In genomic region chr1:223780318-223780717, GRCh38 we compare ENCODE assay signal across 29 cellular contexts.
DNase-seq lines count a peak whose midpoint lies in the region; ATAC-seq and TF ChIP-seq lines count a peak whose summit lies in the region.
"Had no signal": no experiment of that assay in that cellular context is flagged by ENCODE, and none has a peak within 500 bp of the region (broad histone marks: within the 10 kb centered on the region; RNA-seq: fewer than 3 reads in every experiment).

No MANE protein-coding gene starts in this region.

- H3K79me2 ChIP-seq in mammary epithelial cell (ENCODE audit: insufficient read depth, low read length): no peaks in the 10 kb centered on the region
- H3K79me2 ChIP-seq: parathyroid adenoma had no signal

- no peaks in the 10 kb centered on the region for H3K9me3 Mint-ChIP-seq in activated T-cell treated with anti-CD3 and anti-CD28 coated beads, Interleukin-2, amount 50 U/mL, for 72 hours
- H3K9me3 Mint-ChIP-seq: CD8-positive, alpha-beta T cell; mesothelial cell of epicardium; naive thymus-derived CD8-positive, alpha-beta T cell had no signal

- H3K4me1 Mint-ChIP-seq in activated T-cell treated with anti-CD3 and anti-CD28 coated beads, Interleukin-2, amount 50 U/mL, for 72 hours (ENCODE audit: low read depth): peaks cover 16% of the 10 kb centered on the region

- no peaks in the 10 kb centered on the region for H4K20me1 ChIP-seq in mammary epithelial cell (ENCODE audit: insufficient read depth, low read length)

- H2AFZ ChIP-seq in mammary epithelial cell (ENCODE audit: low read depth, low read length): no peak overlapping the region
- H2AFZ ChIP-seq: parathyroid adenoma had no signal

- H3K27me3 ChIP-seq in mammary epithelial cell (ENCODE audit: insufficient read depth, low read length) (no peaks in the 10 kb centered on the region), layer of hippocampus (ENCODE audit: control insufficient read depth, insufficient read depth, low read length) (no peaks in the 10 kb centered on the region), ovary (no peaks in the 10 kb centered on the region)
- H3K27me3 ChIP-seq: ascending aorta, gastrocnemius medialis, tibial artery had no signal

- no peaks in the 10 kb centered on the region for H3K27me3 Mint-ChIP-seq in activated T-cell treated with anti-CD3 and anti-CD28 coated beads, Interleukin-2, amount 50 U/mL, for 72 hours (ENCODE audit: low read depth)
- H3K27me3 Mint-ChIP-seq: naive thymus-derived CD8-positive, alpha-beta T cell had no signal

- peaks cover 10 to 29% of the 10 kb centered on the region in 2 donors for H3K36me3 Mint-ChIP-seq in activated T-cell treated with anti-CD3 and anti-CD28 coated beads, Interleukin-2, amount 50 U/mL, for 72 hours (ENCODE audit: insufficient read depth in 2 of 2)

- TF ChIP-seq CTCF in mammary epithelial cell (conservative IDR thresholded peaks at IDR 0.05 in 1 of 2, IDR thresholded peaks at IDR 0.05 in 1 of 2; ENCODE audit: extremely low read depth in 1 of 2, insufficient read depth in 1 of 2, low read depth in 1 of 2, low read length in 2 of 2) (no peak), ovary (IDR thresholded peaks at IDR 0.05) (no peak)

- no peak for TF ChIP-seq POLR2A in ovary (IDR thresholded peaks at IDR 0.05)

- H3K4me3 ChIP-seq in mammary epithelial cell (replicated peaks in 1 of 3; ENCODE audit: insufficient read depth in 1 of 3, low read depth in 2 of 3, low read length in 3 of 3): no peak overlapping the region
- no peak overlapping the region for H3K4me3 ChIP-seq in ovary
- H3K4me3 ChIP-seq: ascending aorta, gastrocnemius medialis, left ventricle myocardium inferior, tibial artery had no signal

- in situ Hi-C loops in mammary epithelial cell (cut with MboI; ENCODE audit: low sequenced_read_pairs in 2 of 2): no loop called here

- 96% methylated on average over 8 of the region's 8 CpGs for WGBS in mammary epithelial cell (ENCODE audit: low coverage, missing lambda C conversion rate)
- 95 to 96% (median 95%) methylated on average over 8 of the region's 8 CpGs for WGBS in ovary, 3 donors

- dilution Hi-C loops in mammary epithelial cell (cut with HindIII; ENCODE audit: low sequenced_read_pairs): loop anchor here (5.0 kb wide), 2 partner anchors 42 to 73 kb away; no protein-coding TSS in a partner anchor

- H3K9me3 ChIP-seq in mammary epithelial cell (replicated peaks; ENCODE audit: insufficient read depth, low read length) (no peaks in the 10 kb centered on the region), ovary (no peaks in the 10 kb centered on the region)
- H3K9me3 ChIP-seq: ascending aorta, gastrocnemius medialis, left ventricle myocardium inferior, tibial artery had no signal

- no peak for TF ChIP-seq EP300 in ovary (IDR thresholded peaks at IDR 0.05)

- no peak overlapping the region for H3K9ac ChIP-seq in mammary epithelial cell (ENCODE audit: insufficient read depth, low read length)
- H3K9ac ChIP-seq: parathyroid adenoma had no signal

- no peak for DNase-seq in activated T-cell treated with anti-CD3 and anti-CD28 coated beads, Interleukin-2, amount 50 U/mL, for 72 hours
- DNase-seq in activated T-cell treated with anti-CD3 and anti-CD28 coated beads for 4 hours: no peak
- DNase-seq in mammary epithelial cell: no peak
- no peak for DNase-seq in NAMALWA (ENCODE audit: low spot score)
- no peak for DNase-seq in ovary
- DNase-seq: activated CD4-positive, alpha-beta T cell treated with anti-CD3 and anti-CD28 coated beads for 4 hours; activated naive CD4-positive, alpha-beta T cell treated with anti-CD3 and anti-CD28 coated beads, Interleukin-2, amount 50 U/mL, for 16 hours; AML-193; CD8-positive, alpha-beta T cell; DMS153; gastrocnemius medialis; left ventricle myocardium inferior; naive thymus-derived CD8-positive, alpha-beta T cell; NCI-H1105; NCI-H2029; NCI-H226; OCI-M1; right cardiac atrium; SHP77 treated with DMSO at 0.1 percent for 48 hours; stimulated activated naive CD8-positive, alpha-beta T cell treated with anti-CD3 and anti-CD28 coated beads, Interleukin-15, Interleukin-2, amounts not matched to agents 100 U/mL and 50 U/mL, for 24 hours; SW 1271; tibial artery had no signal

- H3K4me3 Mint-ChIP-seq in activated T-cell treated with anti-CD3 and anti-CD28 coated beads, Interleukin-2, amount 50 U/mL, for 72 hours: no peak overlapping the region
- H3K4me3 Mint-ChIP-seq: CD8-positive, alpha-beta T cell; mesothelial cell of epicardium; naive thymus-derived CD8-positive, alpha-beta T cell had no signal

- CTCF ChIA-PET in mammary epithelial cell (lab: Charles Lee; ENCODE audit: low non-redundant PET): no interaction called here

- H3K4me2 ChIP-seq in mammary epithelial cell (ENCODE audit: insufficient read depth, low read depth, low read length): no peak overlapping the region

- no peak for ATAC-seq in activated T-cell treated with anti-CD3 and anti-CD28 coated beads, Interleukin-2, amount 50 U/mL, for 72 hours (replicated peaks in 1 of 2)
- ATAC-seq in GM19023 (IDR thresholded peaks at IDR 0.05; ENCODE audit: unreplicated experiment): no peak
- ATAC-seq: CD8-positive, alpha-beta T cell; gastrocnemius medialis; naive thymus-derived CD8-positive, alpha-beta T cell; right cardiac atrium; stimulated activated naive CD8-positive, alpha-beta T cell treated with anti-CD3 and anti-CD28 coated beads, Interleukin-15, Interleukin-2, amounts not matched to agents 100 U/mL and 50 U/mL, for 24 hours had no signal

- H3K27ac ChIP-seq in mammary epithelial cell (ENCODE audit: insufficient read depth, low read depth, low read length) (no peak overlapping the region), layer of hippocampus (ENCODE audit: low read depth, low read length) (peak overlapping the region; percentile 21), temporal lobe (ENCODE audit: low read depth, low read length) (peak overlapping the region; percentile 75), ovary (no peak overlapping the region)
- H3K27ac ChIP-seq: 22Rv1, gastrocnemius medialis, left ventricle myocardium inferior, parathyroid adenoma, tibial artery had no signal

- H3K4me1 ChIP-seq in mammary epithelial cell (ENCODE audit: insufficient read depth, low read length) (peaks cover 14% of the 10 kb centered on the region), ovary (ENCODE audit: insufficient read depth) (no peaks in the 10 kb centered on the region)
- H3K4me1 ChIP-seq: parathyroid adenoma had no signal

- peaks cover 15% of the 10 kb centered on the region for H3K36me3 ChIP-seq in mammary epithelial cell (ENCODE audit: insufficient read depth, low read length)
- no peaks in the 10 kb centered on the region for H3K36me3 ChIP-seq in ovary

- TSS peak; percentile 57 for BruUV-seq in mammary epithelial cell (replicated peaks; lab: Mats Ljungman, UMichigan)

- peak overlapping the region; percentile 77 for H3K27ac Mint-ChIP-seq in activated T-cell treated with anti-CD3 and anti-CD28 coated beads, Interleukin-2, amount 50 U/mL, for 72 hours
- H3K27ac Mint-ChIP-seq: CD8-positive, alpha-beta T cell; mesothelial cell of epicardium had no signal

- intact Hi-C loops in mammary epithelial cell (cut with micrococcal nuclease): no loop called here
- intact Hi-C loops in ovary (cut with DNase I): no loop called here

Comparison
In these comparisons a context has a peak if more than half of its experiments do, and no peak if none do; other contexts are left out.
1. H3K27ac ChIP-seq: peak in layer of hippocampus (single experiment) and temporal lobe (single experiment); none in mammary epithelial cell (single experiment) and ovary (0 of 2).